ENCODE assay signal across 8 cellular contexts in the genomic region with DNA sequence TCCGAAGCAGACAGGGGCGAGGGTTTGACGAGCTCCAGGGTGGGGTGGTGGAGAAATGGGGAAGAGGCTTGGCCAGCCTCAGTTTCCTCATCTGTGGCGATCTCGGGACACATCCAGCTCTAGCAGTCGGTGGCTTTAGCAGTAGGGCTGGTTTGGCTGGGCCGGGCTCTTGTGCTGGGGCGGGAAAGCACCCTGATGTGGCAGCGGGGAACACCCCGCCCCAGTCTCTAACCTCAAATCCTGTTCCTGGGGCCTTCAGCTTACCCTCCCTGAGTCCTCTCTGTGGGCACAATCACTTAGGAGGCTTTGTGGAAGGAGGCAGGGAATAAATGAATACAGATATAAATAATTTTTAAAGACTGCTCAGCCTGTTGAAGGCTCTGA. TPM values are rescaled to one million over a fixed set of nuclear protein-coding genes. Genes with fewer than 3 reads are reported as not detected.
DNase-seq lines count a peak whose midpoint lies in the region; FAIRE-seq and TF ChIP-seq lines count a peak whose summit lies in the region.

No MANE protein-coding gene starts in this region.

- peak overlapping the region; percentile 96 to 97 for H3K4me3 ChIP-seq in foreskin fibroblast (ENCODE audit: low read depth in 1 of 2, low read length in 2 of 2)

- intact Hi-C loops in posterior vena cava (cut with DNase I), result no loop called here

- DNase-seq in EL (peak; percentile 40), H54 (ENCODE audit: insufficient read length, low spot score) (peak; percentile 48), NCI-H748 (lab: John Stamatoyannopoulos, UW; ENCODE audit: unreplicated experiment) (peak; percentile 19), activated T-helper 1 cell treated with Interleukin-2 at 50 U/mL for 16 hours (ENCODE audit: low read depth) (peak; percentile 48), foreskin fibroblast (peak in 1 of 2 donors; percentile 31), posterior vena cava (ENCODE audit: low spot score) (peak; percentile 87), ureter (ENCODE audit: low spot score) (peak; percentile 58), NCI-H524 (lab: John Stamatoyannopoulos, UW) (no peak)

- no peak for FAIRE-seq in H54 (lab: Jason Lieb, UNC)

- TF ChIP-seq CTCF in foreskin fibroblast (IDR thresholded peaks at IDR 0.05; ENCODE audit: low read depth, low read length), result no peak

- no peak for TF ChIP-seq POLR2A in H54 (IDR thresholded peaks at IDR 0.05; ENCODE audit: low read depth, low read length)

RNA-seq across cellular contexts. Expression of a gene that starts 1.1 kb away (rescaled TPM):
- total RNA-seq in posterior vena cava (10 to 100 TPM; 23.1 to 32.7 TPM), ureter (20.6 TPM)

RNA-seq across cellular contexts. Expression of a gene that starts 26.5 kb away (rescaled TPM):
- total RNA-seq in posterior vena cava, result 100 to 1,000 TPM; 111 to 137 TPM
- total RNA-seq in ureter, result 72.3 TPM

Comparison
In these comparisons a context has a peak if more than half of its experiments do, and no peak if none do; other contexts are left out.
1. DNase-seq: peak in EL (single experiment), H54 (single experiment), NCI-H748 (single experiment), activated T-helper 1 cell treated with Interleukin-2 at 50 U/mL for 16 hours (single experiment), posterior vena cava (single experiment) and ureter (single experiment); none in NCI-H524 (0 of 2).